Comparison of ENCODE assay signal across 14 cellular contexts in genomic region chr12:52182898-52183543, GRCh38. TPM values are rescaled to one million over a fixed set of nuclear protein-coding genes. Genes with fewer than 3 reads are reported as not detected.
DNase-seq lines count a peak whose midpoint lies in the region; ATAC-seq, FAIRE-seq and TF ChIP-seq lines count a peak whose summit lies in the region.
"Had no signal": no experiment of that assay in that cellular context is flagged by ENCODE, and none has a peak within 500 bp of the region (broad histone marks: within the 10 kb centered on the region; RNA-seq: fewer than 3 reads in every experiment).

No MANE protein-coding gene starts in this region.

- H4K20me1 ChIP-seq in keratinocyte (ENCODE audit: control insufficient read depth, extremely low read depth, insufficient read depth, low read length), result no peaks in the 10 kb centered on the region

- H3K36me3 ChIP-seq in WERI-Rb-1 (no peaks in the 10 kb centered on the region), keratinocyte (ENCODE audit: control insufficient read depth in 2 of 2, extremely low read depth in 1 of 2, insufficient read depth in 2 of 2, low read length in 2 of 2) (no peaks in the 10 kb centered on the region), thyroid gland (no peaks in the 10 kb centered on the region)
- H3K36me3 ChIP-seq: right atrium auricular region had no signal

- peaks cover 48% of the 10 kb centered on the region for H3K4me1 ChIP-seq in keratinocyte (ENCODE audit: control insufficient read depth, extremely low read depth, insufficient read depth, low read length)
- peaks cover 14 to 26% of the 10 kb centered on the region in 2 donors for H3K4me1 ChIP-seq in thyroid gland

- FAIRE-seq in keratinocyte (lab: Jason Lieb, UNC), result no peak
- FAIRE-seq: TTC549 had no signal

- dilution Hi-C loops in keratinocyte (cut with MboI; ENCODE audit: extremely low pct_ligation_motif_present, low sequenced_read_pairs), result no loop called here

- H3K9ac ChIP-seq in keratinocyte (ENCODE audit: control insufficient read depth, extremely low read depth, insufficient read depth, low read length), result peak overlapping the region; percentile 57

- no peak for TF ChIP-seq POLR2A in thyroid gland (IDR thresholded peaks at IDR 0.05)

- H2AFZ ChIP-seq in keratinocyte (ENCODE audit: control insufficient read depth, low read length), result no peak overlapping the region

- intact Hi-C loops in thyroid gland (cut with DNase I), result no loop called here

- WGBS in thyroid gland, 2 donors, result 67 to 69% methylated on average over 8 to 9 of the region's 9 CpGs

- peak; percentile 52 for DNase-seq in NCI-H345 (lab: John Stamatoyannopoulos, UW)
- DNase-seq in NCI-H345 treated with DMSO at 0.1 percent for 48 hours (lab: John Stamatoyannopoulos, UW; ENCODE audit: unreplicated experiment), result no peak
- no peak for DNase-seq in WERI-Rb-1
- no peak for DNase-seq in keratinocyte (ENCODE audit: low read depth, low spot score)
- peak in 1 of 2 donors; percentile 70 for DNase-seq in thyroid gland
- DNase-seq: activated CD8-positive, alpha-beta memory T cell treated with anti-CD3 and anti-CD28 coated beads, Interleukin-2, amount 50 U/mL, for 4 hours; amniotic stem cell had no signal

- no peaks in the 10 kb centered on the region for H3K79me2 ChIP-seq in keratinocyte (ENCODE audit: control insufficient read depth, insufficient read depth, low read length)

- no peak for TF ChIP-seq CTCF in WERI-Rb-1 (IDR thresholded peaks at IDR 0.05; ENCODE audit: low read depth, low read length)
- TF ChIP-seq CTCF in keratinocyte (optimal IDR thresholded peaks at IDR 0.05 in 1 of 3, IDR thresholded peaks at IDR 0.05 in 1 of 3, conservative IDR thresholded peaks at IDR 0.05 in 1 of 3; ENCODE audit: extremely low read depth in 1 of 3, insufficient read depth in 2 of 3, low read length in 3 of 3), result no peak
- TF ChIP-seq CTCF in thyroid gland (IDR thresholded peaks at IDR 0.05), result no peak

- no peaks in the 10 kb centered on the region for H3K9me1 ChIP-seq in keratinocyte (ENCODE audit: control insufficient read depth, extremely low read depth, insufficient read depth, low read length)

- ATAC-seq in HG03442 (IDR thresholded peaks at IDR 0.05; ENCODE audit: unreplicated experiment) (no peak), GM19351 (IDR thresholded peaks at IDR 0.05; ENCODE audit: unreplicated experiment) (no peak), HG03571 (IDR thresholded peaks at IDR 0.05; ENCODE audit: unreplicated experiment) (no peak)

- H3K4me3 ChIP-seq in WERI-Rb-1 (ENCODE audit: low read depth, low read length), result no peak overlapping the region
- no peak overlapping the region for H3K4me3 ChIP-seq in keratinocyte (ENCODE audit: control insufficient read depth in 2 of 3, extremely low read depth in 1 of 3, insufficient read depth in 2 of 3, low read depth in 1 of 3, low read length in 3 of 3)
- H3K4me3 ChIP-seq in thyroid gland (replicated peaks in 1 of 3), result no peak overlapping the region
- H3K4me3 ChIP-seq: lung, right atrium auricular region had no signal

- H3K9me3 ChIP-seq in WERI-Rb-1 (ENCODE audit: severe bottlenecking), result no peaks in the 10 kb centered on the region
- no peaks in the 10 kb centered on the region for H3K9me3 ChIP-seq in keratinocyte (ENCODE audit: control insufficient read depth, low read depth, low read length)
- H3K9me3 ChIP-seq in thyroid gland, result no peaks in the 10 kb centered on the region
- H3K9me3 ChIP-seq: right atrium auricular region had no signal

- H3K27ac ChIP-seq in WERI-Rb-1, result 0 out of 2 replicates have a peak overlapping the region, but pooled peaks have one; percentile 8
- H3K27ac ChIP-seq in keratinocyte (ENCODE audit: control insufficient read depth, insufficient read depth, low read length), result peak overlapping the region; percentile 39
- H3K27ac ChIP-seq in thyroid gland, result peak overlapping the region; percentile 61 to 86 (median 70)
- H3K27ac ChIP-seq: right atrium auricular region had no signal

- H3K4me2 ChIP-seq in keratinocyte (ENCODE audit: control insufficient read depth, extremely low read depth, insufficient read depth, low read depth, low read length), result peak overlapping the region; percentile 53

- H3K27me3 ChIP-seq in WERI-Rb-1 (ENCODE audit: insufficient read depth, low read depth, severe bottlenecking), result no peaks in the 10 kb centered on the region
- no peaks in the 10 kb centered on the region for H3K27me3 ChIP-seq in keratinocyte (ENCODE audit: control insufficient read depth, extremely low read depth, insufficient read depth, low read length)
- H3K27me3 ChIP-seq in thyroid gland, result no peaks in the 10 kb centered on the region
- H3K27me3 ChIP-seq: right atrium auricular region had no signal

RNA-seq across cellular contexts. Expression of gene KRT80, which starts 8.8 kb away (rescaled TPM):
- polyA plus RNA-seq in keratinocyte, result 3.3 to 7.2 TPM (median 4.1 TPM) in 3 replicates
- polyA plus RNA-seq in keratinocyte (2011; ENCODE audit: low read depth), result 109 TPM
- polyA plus RNA-seq in keratinocyte (2011; cell fraction: cytosol; rRNA removed), result 4.2 and 7.4 TPM in 2 replicates
- 7.3 and 11.7 TPM in 2 replicates for polyA plus RNA-seq in keratinocyte (2011; cell fraction: nucleus; rRNA removed)
- 7.1 and 246 TPM in 2 replicates for polyA plus RNA-seq in keratinocyte (2012; ENCODE audit: low replicate concordance)
- polyA minus RNA-seq in keratinocyte, result 4.3 to 10.4 TPM (median 6.0 TPM) in 3 replicates
- polyA minus RNA-seq in keratinocyte (2011; cell fraction: cytosol; rRNA and poly(A)+ RNA removed), result 7.9 TPM
- polyA minus RNA-seq in keratinocyte (2011; cell fraction: nucleus; rRNA and poly(A)+ RNA removed), result 6.9 and 10.4 TPM in 2 replicates
- 1 to 10 TPM in 1 of 4 donors, under 1 TPM in 1, not detected in 2; 0.34 to 1.6 TPM for total RNA-seq in thyroid gland

RNA-seq across cellular contexts. Expression of gene KRT7, which starts 50.0 kb away (rescaled TPM):
- 112 to 224 TPM (median 117 TPM) in 3 replicates for polyA plus RNA-seq in keratinocyte
- polyA plus RNA-seq in keratinocyte (2011; ENCODE audit: low read depth), result 24.1 TPM
- 212 and 224 TPM in 2 replicates for polyA plus RNA-seq in keratinocyte (2011; cell fraction: cytosol; rRNA removed)
- polyA plus RNA-seq in keratinocyte (2011; cell fraction: nucleus; rRNA removed), result 226 and 228 TPM in 2 replicates
- polyA plus RNA-seq in keratinocyte (2012; ENCODE audit: low replicate concordance), result 12.2 and 287 TPM in 2 replicates
- 128 to 386 TPM (median 130 TPM) in 3 replicates for polyA minus RNA-seq in keratinocyte
- polyA minus RNA-seq in keratinocyte (2011; cell fraction: cytosol; rRNA and poly(A)+ RNA removed), result 274 TPM
- polyA minus RNA-seq in keratinocyte (2011; cell fraction: nucleus; rRNA and poly(A)+ RNA removed), result 101 and 129 TPM in 2 replicates
- total RNA-seq in thyroid gland, result 100 to 1,000 TPM; 333 to 826 (median 460) TPM
- total RNA-seq: temporal lobe had no signal

Comparison
In these comparisons a context has a peak if more than half of its experiments do, and no peak if none do; other contexts are left out.
1. H3K27ac ChIP-seq: peak in every context shown above with its lines; median percentile 70 in thyroid gland; 39 in keratinocyte; 8 in WERI-Rb-1.